18 cellular contexts compared by ENCODE assay signal in the genomic region with DNA sequence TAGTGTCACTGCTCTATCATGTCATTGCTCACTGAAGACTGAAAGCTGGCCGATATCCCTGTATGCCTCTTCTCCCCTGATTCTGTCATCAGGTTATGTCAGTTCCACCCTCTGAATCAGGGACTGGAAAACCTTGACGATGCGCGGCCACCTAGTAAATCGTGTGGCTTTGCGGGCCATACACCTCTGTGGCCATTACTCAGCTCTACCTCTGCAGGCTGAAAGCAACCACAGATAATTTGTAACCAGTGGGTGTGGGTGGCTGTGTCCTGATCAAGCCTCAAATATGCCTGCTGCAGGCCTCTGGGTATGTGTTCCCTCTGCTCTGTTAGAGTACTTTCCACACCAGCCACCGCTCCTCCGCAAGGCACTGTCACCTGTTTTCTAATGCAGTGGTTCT.
"Had no signal": no experiment of that assay in that cellular context is flagged by ENCODE, and none has a peak within 500 bp of the region (broad histone marks: within the 10 kb centered on the region; RNA-seq: fewer than 3 reads in every experiment).

No MANE protein-coding gene starts in this region.

- ATAC-seq: natural killer cell treated with Interleukin-12 subunit alpha and Interleukin-12 subunit beta and Interleukin-15 and Interleukin-18, amount 100 ng/mL, for 72 hours; upper lobe of right lung had no signal

- H3K36me3 ChIP-seq: ascending aorta, breast epithelium, esophagus muscularis mucosa, upper lobe of right lung had no signal

- H3K27me3 ChIP-seq: ascending aorta, breast epithelium, esophagus muscularis mucosa, testis, upper lobe of right lung had no signal

- H3K27me3 Mint-ChIP-seq: activated CD4-positive, alpha-beta memory T cell treated with anti-CD3 and anti-CD28 coated beads, Interleukin-2, amount 10 ng/mL, durations not matched to agents 7 days and 5 days; activated naive CD4-positive, alpha-beta T cell treated with anti-CD3 and anti-CD28 coated beads, Interleukin-2, amount 10 ng/mL, durations not matched to agents 7 days and 5 days; activated T-cell treated with anti-CD3 and anti-CD28 coated beads, Interleukin-2, amount 50 U/mL, for 24 hours; natural killer cell treated with Interleukin-12 subunit alpha and Interleukin-12 subunit beta and Interleukin-15 and Interleukin-18, amount 100 ng/mL, for 72 hours; progenitor cell of endocrine pancreas had no signal

- H3K27ac Mint-ChIP-seq: activated CD4-positive, alpha-beta memory T cell treated with anti-CD3 and anti-CD28 coated beads, Interleukin-2, amount 10 ng/mL, durations not matched to agents 7 days and 5 days; activated naive CD4-positive, alpha-beta T cell treated with anti-CD3 and anti-CD28 coated beads, Interleukin-2, amount 10 ng/mL, durations not matched to agents 7 days and 5 days; activated T-cell treated with anti-CD3 and anti-CD28 coated beads, Interleukin-2, amount 50 U/mL, for 24 hours; natural killer cell treated with Interleukin-12 subunit alpha and Interleukin-12 subunit beta and Interleukin-15 and Interleukin-18, amount 100 ng/mL, for 72 hours; progenitor cell of endocrine pancreas had no signal

- FAIRE-seq: endothelial cell of umbilical vein had no signal

- H3K9me3 ChIP-seq: ascending aorta, breast epithelium, esophagus muscularis mucosa, testis, upper lobe of right lung had no signal

- H3K4me3 ChIP-seq: ascending aorta, breast epithelium, esophagus muscularis mucosa, testis, upper lobe of right lung had no signal

- H3K27ac ChIP-seq: ascending aorta, breast epithelium, esophagus muscularis mucosa, testis, upper lobe of right lung had no signal

- H3K4me3 Mint-ChIP-seq: activated CD4-positive, alpha-beta memory T cell treated with anti-CD3 and anti-CD28 coated beads, Interleukin-2, amount 10 ng/mL, durations not matched to agents 7 days and 5 days; activated naive CD4-positive, alpha-beta T cell treated with anti-CD3 and anti-CD28 coated beads, Interleukin-2, amount 10 ng/mL, durations not matched to agents 7 days and 5 days; activated T-cell treated with anti-CD3 and anti-CD28 coated beads, Interleukin-2, amount 50 U/mL, for 24 hours; natural killer cell treated with Interleukin-12 subunit alpha and Interleukin-12 subunit beta and Interleukin-15 and Interleukin-18, amount 100 ng/mL, for 72 hours had no signal

- H3K4me1 Mint-ChIP-seq: activated CD4-positive, alpha-beta memory T cell treated with anti-CD3 and anti-CD28 coated beads, Interleukin-2, amount 10 ng/mL, durations not matched to agents 7 days and 5 days; activated naive CD4-positive, alpha-beta T cell treated with anti-CD3 and anti-CD28 coated beads, Interleukin-2, amount 10 ng/mL, durations not matched to agents 7 days and 5 days had no signal

- DNase-seq: activated CD4-positive, alpha-beta memory T cell treated with anti-CD3 and anti-CD28 coated beads, Interleukin-2, amount 10 ng/mL, durations not matched to agents 7 days and 5 days; activated CD4-positive, alpha-beta T cell treated with anti-CD3 and anti-CD28 coated beads for 48 hours; activated CD4-positive, CD25-positive, alpha-beta regulatory T cell; activated effector memory CD4-positive, alpha-beta T cell treated with Interleukin-2 at 50 U/mL for 16 hours; activated naive CD4-positive, alpha-beta T cell treated with anti-CD3 and anti-CD28 coated beads, Interleukin-2, amount 10 ng/mL, durations not matched to agents 7 days and 5 days; activated T-cell treated with anti-CD3 and anti-CD28 coated beads, Interleukin-2, amount 50 U/mL, for 24 hours; effector CD8-positive, alpha-beta T cell; occipital lobe; T-helper 1 cell; T-helper 9 cell; testis; upper lobe of right lung had no signal

- H3K36me3 Mint-ChIP-seq: activated naive CD4-positive, alpha-beta T cell treated with anti-CD3 and anti-CD28 coated beads, Interleukin-2, amount 10 ng/mL, durations not matched to agents 7 days and 5 days; natural killer cell treated with Interleukin-12 subunit alpha and Interleukin-12 subunit beta and Interleukin-15 and Interleukin-18, amount 100 ng/mL, for 72 hours had no signal

- H3K9me3 Mint-ChIP-seq: activated CD4-positive, alpha-beta memory T cell treated with anti-CD3 and anti-CD28 coated beads, Interleukin-2, amount 10 ng/mL, durations not matched to agents 7 days and 5 days; activated naive CD4-positive, alpha-beta T cell treated with anti-CD3 and anti-CD28 coated beads, Interleukin-2, amount 10 ng/mL, durations not matched to agents 7 days and 5 days; activated T-cell treated with anti-CD3 and anti-CD28 coated beads, Interleukin-2, amount 50 U/mL, for 24 hours; natural killer cell treated with Interleukin-12 subunit alpha and Interleukin-12 subunit beta and Interleukin-15 and Interleukin-18, amount 100 ng/mL, for 72 hours had no signal
